24 cellular contexts compared by ENCODE assay signal in the genomic region with DNA sequence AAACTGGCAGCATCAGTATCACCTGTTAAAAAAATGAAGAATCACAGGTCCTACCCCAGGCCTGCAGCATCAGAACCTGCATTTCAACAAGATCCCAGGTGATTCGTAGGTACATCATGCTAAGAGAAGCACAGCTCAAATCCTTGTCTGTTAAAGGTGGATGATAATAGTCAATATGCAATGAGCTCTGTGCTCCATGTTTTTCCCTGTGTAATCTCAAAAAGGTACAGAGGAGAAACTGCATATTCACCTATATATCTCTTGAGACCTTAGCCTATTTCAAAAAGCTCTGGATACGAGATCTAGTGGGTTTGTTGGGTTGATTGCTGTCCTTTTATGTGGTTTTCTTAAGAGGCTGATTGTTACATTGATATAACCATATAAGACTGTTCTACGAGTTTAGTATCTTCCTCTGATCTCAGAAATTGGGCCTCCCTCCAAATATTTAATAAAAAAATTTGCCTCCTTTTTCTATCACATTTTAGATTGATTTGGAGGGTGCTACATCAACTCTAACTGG.
DNase-seq lines count a peak whose midpoint lies in the region; ATAC-seq and TF ChIP-seq lines count a peak whose summit lies in the region.
"Had no signal": no experiment of that assay in that cellular context is flagged by ENCODE, and none has a peak within 500 bp of the region (broad histone marks: within the 10 kb centered on the region; RNA-seq: fewer than 3 reads in every experiment).

No MANE protein-coding gene starts in this region.

- peaks cover 21% of the 10 kb centered on the region for H3K27me3 Mint-ChIP-seq in activated T-cell treated with anti-CD3 and anti-CD28 coated beads, Interleukin-2, amount 50 U/mL, for 72 hours (ENCODE audit: low read depth)
- H3K27me3 Mint-ChIP-seq: naive B cell had no signal

- no peak for TF ChIP-seq EP300 in sigmoid colon (IDR thresholded peaks at IDR 0.05)

- no peak overlapping the region for H3K4me3 ChIP-seq in PC-9
- H3K4me3 ChIP-seq in sigmoid colon: no peak overlapping the region
- H3K4me3 ChIP-seq: HAP-1 had no signal

- H3K27ac Mint-ChIP-seq in activated T-cell treated with anti-CD3 and anti-CD28 coated beads, Interleukin-2, amount 50 U/mL, for 72 hours: no peak overlapping the region
- H3K27ac Mint-ChIP-seq: endodermal cell had no signal

- H3K9me2 ChIP-seq in PC-9 (ENCODE audit: insufficient read depth): no peaks in the 10 kb centered on the region

- no peak for TF ChIP-seq POLR2A in sigmoid colon (IDR thresholded peaks at IDR 0.05)

- H2AFZ ChIP-seq in PC-9: no peak overlapping the region

- H3F3A ChIP-seq in PC-9 (ENCODE audit: insufficient read depth, low read depth): no peaks in the 10 kb centered on the region

- BruUV-seq in PC-9 (replicated peaks; lab: Mats Ljungman, UMichigan): no TSS peak

- H4K20me1 ChIP-seq in PC-9 (ENCODE audit: insufficient read depth): no peaks in the 10 kb centered on the region

- no peaks in the 10 kb centered on the region for H3K36me3 ChIP-seq in PC-9 (ENCODE audit: low read depth)
- no peaks in the 10 kb centered on the region for H3K36me3 ChIP-seq in sigmoid colon
- H3K36me3 ChIP-seq: HAP-1 had no signal

- no peak for ATAC-seq in activated T-cell treated with anti-CD3 and anti-CD28 coated beads, Interleukin-2, amount 50 U/mL, for 72 hours (replicated peaks in 1 of 2)

- no peaks in the 10 kb centered on the region for H3K9me3 ChIP-seq in PC-9 (ENCODE audit: insufficient read depth, low read depth)
- no peaks in the 10 kb centered on the region for H3K9me3 ChIP-seq in sigmoid colon
- H3K9me3 ChIP-seq: HAP-1 had no signal

- H3K4me1 Mint-ChIP-seq in activated T-cell treated with anti-CD3 and anti-CD28 coated beads, Interleukin-2, amount 50 U/mL, for 72 hours (ENCODE audit: low read depth): peaks cover 52% of the 10 kb centered on the region

- no peaks in the 10 kb centered on the region for H3K79me2 ChIP-seq in PC-9 (ENCODE audit: low read depth)

- DNase-seq in activated T-cell treated with anti-CD3 and anti-CD28 coated beads, Interleukin-2, amount 50 U/mL, for 72 hours: no peak
- DNase-seq in activated T-cell treated with anti-CD3 and anti-CD28 coated beads for 4 hours (no peak), PC-9 (no peak), sigmoid colon (no peak), posterior vena cava (ENCODE audit: low spot score) (no peak), NCI-H1436 (lab: John Stamatoyannopoulos, UW) (no peak), RPMI8226 (no peak)
- peak; percentile 72 for DNase-seq in central memory CD4-positive, alpha-beta T cell
- DNase-seq: activated effector memory CD4-positive, alpha-beta T cell treated with anti-CD3 and anti-CD28 coated beads, Interleukin-2, amount 50 U/mL, for 16 hours; aorta; endodermal cell; hippocampal formation; islet precursor cell; naive B cell; NCI-H1436 treated with DMSO at 0.1 percent for 48 hours; NCI-H2171 treated with DMSO at 0.1 percent for 48 hours; NCI-H774; posterior cingulate gyrus; small intestine; stimulated activated CD4-positive, alpha-beta T cell treated with anti-CD3 and anti-CD28 coated beads, Interleukin-4, amount 100 ng/mL, for 24 hours; substantia nigra; T1000 had no signal

- no peak for TF ChIP-seq CTCF in PC-9 (conservative IDR thresholded peaks at IDR 0.05)
- no peak for TF ChIP-seq CTCF in sigmoid colon (IDR thresholded peaks at IDR 0.05)

- POLR2A ChIA-PET in PC-9 (lab: Charles Lee; ENCODE audit: unreplicated experiment): no interaction called here

- 0 out of 2 replicates have a peak overlapping the region, but pooled peaks have one; percentile 41 for H3K27ac ChIP-seq in PC-9
- H3K27ac ChIP-seq in sigmoid colon: peak overlapping the region; percentile 41 to 63 (median 52)

- no peak overlapping the region for H3K4me2 ChIP-seq in PC-9

- H3K4me3 Mint-ChIP-seq in activated T-cell treated with anti-CD3 and anti-CD28 coated beads, Interleukin-2, amount 50 U/mL, for 72 hours: peak overlapping the region; percentile 12 to 78
- H3K4me3 Mint-ChIP-seq: CD14-positive monocyte, endodermal cell had no signal

- H3K36me3 Mint-ChIP-seq in activated T-cell treated with anti-CD3 and anti-CD28 coated beads, Interleukin-2, amount 50 U/mL, for 72 hours (ENCODE audit: insufficient read depth in 2 of 2): peaks cover 0 to 3% of the 10 kb centered on the region in 2 donors
- H3K36me3 Mint-ChIP-seq: CD14-positive monocyte, naive B cell had no signal

- no peaks in the 10 kb centered on the region for H3K27me3 ChIP-seq in PC-9 (ENCODE audit: insufficient read depth, low read depth)
- H3K27me3 ChIP-seq in sigmoid colon: no peaks in the 10 kb centered on the region

- peaks cover 10% of the 10 kb centered on the region for H3K4me1 ChIP-seq in PC-9 (replicated peaks; ENCODE audit: insufficient read depth)
- H3K4me1 ChIP-seq in sigmoid colon: peaks cover 0 to 46% (median 34%) of the 10 kb centered on the region in 4 donors
- H3K4me1 ChIP-seq: HAP-1 had no signal

- WGBS in sigmoid colon, 2 donors: 60 to 64% methylated on average over 3 of the region's 3 CpGs

- H3K9me3 Mint-ChIP-seq in activated T-cell treated with anti-CD3 and anti-CD28 coated beads, Interleukin-2, amount 50 U/mL, for 72 hours: peaks cover 0 to 3% of the 10 kb centered on the region in 2 donors
- H3K9me3 Mint-ChIP-seq: endodermal cell had no signal

- CTCF ChIA-PET in PC-9 (lab: Charles Lee): no interaction called here

- intact Hi-C loops in PC-9 (cut with micrococcal nuclease; ENCODE audit: unreplicated experiment) (no loop called here), sigmoid colon (cut with DNase I) (no loop called here), posterior vena cava (cut with DNase I) (no loop called here)
